ENCODE assay signal across 9 cellular contexts in the genomic region with DNA sequence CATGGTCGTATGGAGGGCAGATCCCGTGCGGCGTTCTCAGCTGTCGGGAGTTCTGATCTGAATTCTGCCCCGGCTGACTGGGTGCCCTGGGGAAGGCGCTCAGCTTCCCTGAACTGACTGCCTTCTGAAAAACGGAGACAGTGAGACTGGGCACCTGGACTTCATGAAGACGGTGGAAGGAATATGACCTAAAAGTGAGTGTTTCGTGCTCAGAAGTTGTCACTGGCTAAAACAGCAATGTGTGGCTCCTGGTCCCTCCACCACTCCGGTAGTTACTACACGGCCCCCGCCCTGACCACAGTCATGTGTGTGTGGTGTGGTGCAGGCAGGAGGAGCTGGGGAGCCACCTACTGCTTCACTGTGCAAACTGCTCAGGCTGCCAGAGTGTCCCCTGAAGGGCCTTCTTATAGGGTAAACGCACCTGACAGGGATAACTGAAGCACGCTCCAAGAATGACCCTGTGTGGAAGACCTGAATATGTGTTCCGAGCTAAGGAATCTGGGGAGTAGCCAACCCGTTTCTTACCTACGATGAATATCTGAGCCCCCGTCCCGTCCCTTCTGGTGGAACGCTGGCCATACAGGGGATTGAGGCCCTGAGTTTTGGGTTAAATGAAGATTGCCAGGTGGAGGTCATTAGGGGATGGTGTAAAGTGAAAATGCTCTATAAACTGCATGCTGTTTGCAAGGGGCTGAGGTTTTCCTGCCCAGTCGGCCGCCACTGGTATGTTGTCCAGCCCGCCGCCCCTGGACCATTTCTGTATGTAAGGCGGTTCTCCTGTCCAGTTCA. TPM values are rescaled to one million over a fixed set of nuclear protein-coding genes. Genes with fewer than 3 reads are reported as not detected.
A peak's percentile ranks its signal among the peaks of the same experiment; 100 is the strongest.
DNase-seq lines count a peak whose midpoint lies in the region; ATAC-seq and TF ChIP-seq lines count a peak whose summit lies in the region.
"Had no signal": no experiment of that assay in that cellular context is flagged by ENCODE, and none has a peak within 500 bp of the region (broad histone marks: within the 10 kb centered on the region; RNA-seq: fewer than 3 reads in every experiment).

No MANE protein-coding gene starts in this region.

- TF ChIP-seq CTCF in Peyer's patch (IDR thresholded peaks at IDR 0.05) (peak in 4 of 6 experiments; percentile 27 to 91 (median 81)), heart left ventricle (IDR thresholded peaks at IDR 0.05) (peak; percentile 14 to 72 (median 54)), prostate gland (IDR thresholded peaks at IDR 0.05) (peak in 3 of 4 experiments; percentile 26 to 66 (median 62))

- DNase-seq in CMK (ENCODE audit: low read depth) (peak; percentile 51), HK-2 (ENCODE audit: unreplicated experiment) (peak; percentile 79), Peyer's patch (peak; percentile 23 to 88 (median 81)), heart left ventricle (peak in 4 of 5 donors; percentile 74 to 89 (median 85)), prostate gland (ENCODE audit: low spot score) (peak; percentile 66), aorta (peak; percentile 87 to 89)
- peak; percentile 72 for DNase-seq in activated naive CD4-positive, alpha-beta T cell treated with anti-CD3 and anti-CD28 coated beads for 36 hours

- ATAC-seq in heart left ventricle = peak; percentile 77 to 82 (median 79)
- ATAC-seq in aorta (ENCODE audit: low FRiP score) = peak; percentile 88
- ATAC-seq in HG03196 (IDR thresholded peaks at IDR 0.05; ENCODE audit: unreplicated experiment) = no peak

- H3K9me3 Mint-ChIP-seq in activated naive CD4-positive, alpha-beta T cell treated with anti-CD3 and anti-CD28 coated beads for 36 hours = no peaks in the 10 kb centered on the region

- TF ChIP-seq POLR2A in Peyer's patch (IDR thresholded peaks at IDR 0.05) = peak in 1 of 2 donors; percentile 41
- no peak for TF ChIP-seq POLR2A in heart left ventricle (IDR thresholded peaks at IDR 0.05)
- no peak for TF ChIP-seq POLR2A in prostate gland (IDR thresholded peaks at IDR 0.05)

- H3K27ac Mint-ChIP-seq in activated naive CD4-positive, alpha-beta T cell treated with anti-CD3 and anti-CD28 coated beads for 36 hours = no peak overlapping the region

- H3K36me3 Mint-ChIP-seq in activated naive CD4-positive, alpha-beta T cell treated with anti-CD3 and anti-CD28 coated beads for 36 hours (ENCODE audit: low read depth) = no peaks in the 10 kb centered on the region

- H3K9me3 ChIP-seq in Peyer's patch = no peaks in the 10 kb centered on the region
- H3K9me3 ChIP-seq in heart left ventricle = no peaks in the 10 kb centered on the region
- H3K9me3 ChIP-seq in prostate gland = no peaks in the 10 kb centered on the region
- H3K9me3 ChIP-seq in aorta (ENCODE audit: control insufficient read depth, low read length) = no peaks in the 10 kb centered on the region

- CTCF ChIA-PET in activated naive CD4-positive, alpha-beta T cell treated with anti-CD3 and anti-CD28 coated beads for 36 hours (lab: Charles Lee) = interaction anchor here (0.6 to 1.7 kb wide), 6 partner anchors 11 to 231 kb away, joined by 3 to 6 read pairs (median 4); no protein-coding TSS in a partner anchor

- H3K27me3 Mint-ChIP-seq in activated naive CD4-positive, alpha-beta T cell treated with anti-CD3 and anti-CD28 coated beads for 36 hours (ENCODE audit: low read depth) = peaks cover 12% of the 10 kb centered on the region

- peaks cover 5% of the 10 kb centered on the region for H3K4me1 Mint-ChIP-seq in activated naive CD4-positive, alpha-beta T cell treated with anti-CD3 and anti-CD28 coated beads for 36 hours (ENCODE audit: low read depth)

- H3K4me1 ChIP-seq in Peyer's patch = peaks cover 0 to 32% (median 2%) of the 10 kb centered on the region in 4 donors
- peaks cover 0 to 45% (median 8%) of the 10 kb centered on the region in 12 donors for H3K4me1 ChIP-seq in heart left ventricle
- H3K4me1 ChIP-seq in prostate gland (replicated peaks) = no peaks in the 10 kb centered on the region
- no peaks in the 10 kb centered on the region for H3K4me1 ChIP-seq in aorta (ENCODE audit: control insufficient read depth in 1 of 2, insufficient read depth in 2 of 2, low read length in 2 of 2)

- H3K36me3 ChIP-seq in Peyer's patch = no peaks in the 10 kb centered on the region
- peaks cover 0 to 10% (median 0%) of the 10 kb centered on the region in 9 donors for H3K36me3 ChIP-seq in heart left ventricle
- H3K36me3 ChIP-seq in prostate gland = no peaks in the 10 kb centered on the region
- H3K36me3 ChIP-seq in aorta (ENCODE audit: control insufficient read depth in 1 of 2, insufficient read depth in 2 of 2, low read length in 1 of 2) = no peaks in the 10 kb centered on the region

- H3K4me3 Mint-ChIP-seq in activated naive CD4-positive, alpha-beta T cell treated with anti-CD3 and anti-CD28 coated beads for 36 hours = no peak overlapping the region

- H3K4me3 ChIP-seq in Peyer's patch (peak overlapping the region in 1 of 4 donors; percentile 31), heart left ventricle (peak overlapping the region in 11 of 12 donors; percentile 37 to 62 (median 56)), prostate gland (no peak overlapping the region), aorta (ENCODE audit: low read length in 2 of 2) (no peak overlapping the region)

- intact Hi-C loops in activated naive CD4-positive, alpha-beta T cell treated with anti-CD3 and anti-CD28 coated beads for 36 hours (cut with micrococcal nuclease) = loop anchor here (1.0 kb wide), 1 partner anchor 42 kb away; no protein-coding TSS in a partner anchor
- intact Hi-C loops in heart left ventricle (cut with DNase I) = loop anchor here in 8 of 10 donors (1.0 to 5.0 kb wide), 4 partner anchors 40 to 155 kb away; a partner anchor contains a TSS
- intact Hi-C loops in prostate gland (cut with DNase I) = loop anchor here (2.0 kb wide), 1 partner anchor 38 kb away; no protein-coding TSS in a partner anchor
- intact Hi-C loops in aorta (cut with DNase I) = loop anchor here in 1 of 2 donors (2.0 kb wide), 1 partner anchor 42 kb away; no protein-coding TSS in a partner anchor

- WGBS in heart left ventricle, 4 donors = 38 to 43% (median 40%) methylated on average over 21 to 26 of the region's 26 CpGs
- WGBS in prostate gland = 41% methylated on average over 26 of the region's 26 CpGs
- 35 to 38% methylated on average over 26 of the region's 26 CpGs for WGBS in aorta, 2 donors

- H3K27ac ChIP-seq in Peyer's patch = peak overlapping the region in 1 of 4 donors; percentile 14
- peak overlapping the region; percentile 76 to 100 (median 95) for H3K27ac ChIP-seq in heart left ventricle
- H3K27ac ChIP-seq in prostate gland = no peak overlapping the region
- H3K27ac ChIP-seq in aorta (ENCODE audit: low read depth in 1 of 2, low read length in 2 of 2) = peak overlapping the region in 1 of 2 donors; percentile 39

- H3K27me3 ChIP-seq in Peyer's patch = no peaks in the 10 kb centered on the region
- H3K27me3 ChIP-seq in heart left ventricle = peaks cover 0 to 7% (median 0%) of the 10 kb centered on the region in 9 donors
- H3K27me3 ChIP-seq in prostate gland (replicated peaks; ENCODE audit: insufficient read depth) = no peaks in the 10 kb centered on the region
- H3K27me3 ChIP-seq in aorta (ENCODE audit: control insufficient read depth in 1 of 2, insufficient read depth in 2 of 2, low read length in 1 of 2) = no peaks in the 10 kb centered on the region

RNA-seq across cellular contexts. Expression of a gene that starts 0.6 kb away (rescaled TPM):
- 10 to 100 TPM; 10.7 to 40.8 (median 24.7) TPM for total RNA-seq in Peyer's patch
- not detected for total RNA-seq in activated naive CD4-positive, alpha-beta T cell treated with anti-CD3 and anti-CD28 coated beads for 36 hours
- total RNA-seq in heart left ventricle = 100 to 1,000 TPM; 230 to 379 (median 288) TPM
- polyA plus RNA-seq in heart left ventricle = 100 to 1,000 TPM in 1 of 2 donors, 10 to 100 TPM in 1; 76.7 to 327 TPM
- 10 to 100 TPM in 1 of 2 donors, 1 to 10 TPM in 1; 3.3 to 28.5 TPM for total RNA-seq in prostate gland
- total RNA-seq in aorta = 1 to 10 TPM in 1 of 2 donors, under 1 TPM in 1; 0.78 to 1.9 TPM
- polyA plus RNA-seq in aorta = 1 to 10 TPM in 1 of 2 donors, under 1 TPM in 1; 0.59 to 1.1 TPM
- total RNA-seq: T-helper 2 cell treated with Interferon-gamma antibody and Interleukin-4, amounts not matched to agents 100 ng/mL and 5 ng/mL, for 36 hours had no signal

RNA-seq across cellular contexts. Expression of a gene that starts 30.4 kb away (rescaled TPM):
- total RNA-seq in Peyer's patch (10 to 100 TPM in 3 of 4 donors, 1 to 10 TPM in 1; 9.9 to 87.9 (median 74.5) TPM), heart left ventricle (1 to 10 TPM in 1 of 9 donors, under 1 TPM in 5, not detected in 3; 0.19 to 1.3 (median 0.49) TPM), prostate gland (1 to 10 TPM in 1 of 2 donors, under 1 TPM in 1; 0.82 to 1.0 TPM), aorta (under 1 TPM; 0.18 to 0.23 TPM)
- total RNA-seq in activated naive CD4-positive, alpha-beta T cell treated with anti-CD3 and anti-CD28 coated beads for 36 hours = not detected
- polyA plus RNA-seq in heart left ventricle (under 1 TPM; 0.04 to 0.12 TPM), aorta (1 to 10 TPM in 1 of 2 donors, not detected in 1; 2.4 TPM)
- total RNA-seq: T-helper 2 cell treated with Interferon-gamma antibody and Interleukin-4, amounts not matched to agents 100 ng/mL and 5 ng/mL, for 36 hours had no signal

Comparison
In these comparisons a context has a peak if more than half of its experiments do, and no peak if none do; other contexts are left out.
1. H3K27ac ChIP-seq: peak in heart left ventricle (12 of 12); none in prostate gland (0 of 2).
2. H3K4me3 ChIP-seq: peak in heart left ventricle (11 of 12); none in prostate gland (0 of 2) and aorta (0 of 2).
3. RNA of a gene that starts 0.6 kb away (total RNA-seq): 230 to 379 TPM in heart left ventricle; 10.7 to 40.8 TPM in Peyer's patch, 3.3 to 28.5 TPM in prostate gland, 0.78 to 1.9 TPM in aorta and not detected in activated naive CD4-positive, alpha-beta T cell treated with anti-CD3 and anti-CD28 coated beads for 36 hours; every median in the first group is over 4 times any median in the second.
4. RNA of a gene that starts 30.4 kb away (total RNA-seq): 9.9 to 87.9 TPM in Peyer's patch; 0.82 to 1.0 TPM in prostate gland, 0.19 to 1.3 TPM in heart left ventricle, 0.18 to 0.23 TPM in aorta and not detected in activated naive CD4-positive, alpha-beta T cell treated with anti-CD3 and anti-CD28 coated beads for 36 hours; every median in the first group is over 4 times any median in the second.
5. Peak in every context shown above with its lines, with median percentiles within 50 percentile points of each other: DNase-seq and CTCF ChIP-seq.